ENCODE assay signal across 17 cellular contexts in genomic region chr1:119673171-119673940, GRCh38. TPM values are rescaled to one million over a fixed set of nuclear protein-coding genes. Genes with fewer than 3 reads are reported as not detected.
A peak's percentile ranks its signal among the peaks of the same experiment; 100 is the strongest.
DNase-seq lines count a peak whose midpoint lies in the region; ATAC-seq and TF ChIP-seq lines count a peak whose summit lies in the region.
"Had no signal": no experiment of that assay in that cellular context is flagged by ENCODE, and none has a peak within 500 bp of the region (broad histone marks: within the 10 kb centered on the region; RNA-seq: fewer than 3 reads in every experiment).

No MANE protein-coding gene starts in this region.

- 92 to 98% (median 95%) methylated on average over 4 of the region's 4 CpGs for WGBS in adrenal gland, 4 donors

- no peaks in the 10 kb centered on the region for H3K36me3 ChIP-seq in adrenal gland (replicated peaks in 1 of 2)
- H3K36me3 ChIP-seq: BLaER1 treated with 17β-estradiol and CSF1 and Interleukin-3, amounts not matched to agents 10 nM and 100 nM; gastrocnemius medialis; prostate gland; thoracic aorta had no signal

- no peaks in the 10 kb centered on the region for H3K9me3 Mint-ChIP-seq in progenitor cell of endocrine pancreas (ENCODE audit: low read depth)
- H3K9me3 Mint-ChIP-seq: activated naive CD8-positive, alpha-beta T cell treated with anti-CD3 and anti-CD28 coated beads, Interleukin-2, amount 50 U/mL, for 24 hours had no signal

- no peak overlapping the region for H3K27ac ChIP-seq in adrenal gland
- H3K27ac ChIP-seq: BLaER1 treated with 17β-estradiol and CSF1 and Interleukin-3, amounts not matched to agents 10 nM and 100 nM; gastrocnemius medialis; prostate gland; thoracic aorta had no signal

- intact Hi-C loops in adrenal gland (cut with DNase I) (no loop called here), posterior cingulate gyrus (cut with DNase I) (no loop called here)

- no peak for TF ChIP-seq CTCF in progenitor cell of endocrine pancreas (IDR thresholded peaks at IDR 0.05; ENCODE audit: unreplicated experiment)
- no peak for TF ChIP-seq CTCF in adrenal gland (IDR thresholded peaks at IDR 0.05)

- H3K4me3 Mint-ChIP-seq in progenitor cell of endocrine pancreas (ENCODE audit: low read depth) = no peak overlapping the region
- H3K4me3 Mint-ChIP-seq: activated naive CD8-positive, alpha-beta T cell treated with anti-CD3 and anti-CD28 coated beads, Interleukin-2, amount 50 U/mL, for 24 hours had no signal

- peak overlapping the region; percentile 87 for H3K27ac Mint-ChIP-seq in progenitor cell of endocrine pancreas
- H3K27ac Mint-ChIP-seq: activated naive CD8-positive, alpha-beta T cell treated with anti-CD3 and anti-CD28 coated beads, Interleukin-2, amount 50 U/mL, for 24 hours had no signal

- no peak overlapping the region for H3K4me3 ChIP-seq in adrenal gland
- H3K4me3 ChIP-seq: BLaER1 treated with 17β-estradiol and CSF1 and Interleukin-3, amounts not matched to agents 10 nM and 100 nM; gastrocnemius medialis; prostate gland; thoracic aorta had no signal

- H3K27me3 ChIP-seq in adrenal gland = no peaks in the 10 kb centered on the region
- H3K27me3 ChIP-seq: BLaER1 treated with 17β-estradiol and CSF1 and Interleukin-3, amounts not matched to agents 10 nM and 100 nM; gastrocnemius medialis had no signal

- TF ChIP-seq POLR2A in adrenal gland (IDR thresholded peaks at IDR 0.05) = no peak

- no peaks in the 10 kb centered on the region for H3K9me3 ChIP-seq in adrenal gland (replicated peaks in 1 of 3)
- H3K9me3 ChIP-seq: BLaER1 treated with 17β-estradiol and CSF1 and Interleukin-3, amounts not matched to agents 10 nM and 100 nM; gastrocnemius medialis; prostate gland; thoracic aorta had no signal

- no peak for ATAC-seq in GM21515 (IDR thresholded peaks at IDR 0.05; ENCODE audit: unreplicated experiment)
- ATAC-seq: activated naive CD8-positive, alpha-beta T cell treated with anti-CD3 and anti-CD28 coated beads, Interleukin-2, amount 50 U/mL, for 24 hours; gastrocnemius medialis had no signal

- H3K27me3 Mint-ChIP-seq in progenitor cell of endocrine pancreas = no peaks in the 10 kb centered on the region

- H3K4me1 Mint-ChIP-seq in progenitor cell of endocrine pancreas (ENCODE audit: low read depth) = peaks cover 30% of the 10 kb centered on the region

- H3K4me1 ChIP-seq in adrenal gland (replicated peaks in 1 of 2) = peaks cover 4 to 5% of the 10 kb centered on the region in 2 donors
- H3K4me1 ChIP-seq: gastrocnemius medialis, prostate gland had no signal

- DNase-seq in HT1080 (ENCODE audit: low read depth) (peak; percentile 89), astrocyte of the hippocampus (ENCODE audit: low read depth, low spot score) (peak; percentile 3), foreskin melanocyte (peak; percentile 99), progenitor cell of endocrine pancreas (ENCODE audit: low spot score, unreplicated experiment) (no peak), NCI-H2107 (lab: John Stamatoyannopoulos, UW) (no peak), adrenal gland (no peak), posterior cingulate gyrus (no peak)
- DNase-seq: activated CD4-positive, alpha-beta T cell treated with anti-CD3 and anti-CD28 coated beads, Interleukin-2, amount 50 U/mL, for 48 hours; activated naive CD8-positive, alpha-beta T cell treated with anti-CD3 and anti-CD28 coated beads, Interleukin-2, amount 50 U/mL, for 24 hours; activated T-cell treated with anti-CD3 and anti-CD28 coated beads, Interleukin-2, amount 50 U/mL, for 48 hours; DMS79 treated with DMSO at 0.1 percent for 48 hours; gastrocnemius medialis; SIG-M5 had no signal

- no peaks in the 10 kb centered on the region for H3K36me3 Mint-ChIP-seq in progenitor cell of endocrine pancreas (ENCODE audit: insufficient read depth)

RNA-seq across cellular contexts. Expression of gene ZNF697, which starts 25.3 kb away (rescaled TPM):
- 16.2 and 17.6 TPM in 2 replicates for total RNA-seq in HT1080 (2014; rRNA removed; shearing (Covaris generic))
- 17.3 and 20.9 TPM in 2 replicates for polyA plus RNA-seq in HT1080 (2015; cell fraction: cytosol; rRNA removed)
- 27.0 and 33.5 TPM in 2 replicates for polyA plus RNA-seq in HT1080 (2015; cell fraction: nucleus; rRNA removed)
- 21.3 and 22.3 TPM in 2 replicates for total RNA-seq in progenitor cell of endocrine pancreas
- 10 to 100 TPM in 1 of 8 donors, 1 to 10 TPM in 7; 2.8 to 14.5 (median 6.3) TPM for total RNA-seq in adrenal gland
- 1 to 10 TPM; 1.7 to 5.7 (median 1.9) TPM for polyA plus RNA-seq in adrenal gland

RNA-seq across cellular contexts. Expression of gene PHGDH, which starts 38.4 kb away (rescaled TPM):
- 105 and 142 TPM in 2 replicates for total RNA-seq in HT1080 (2014; rRNA removed; shearing (Covaris generic))
- polyA plus RNA-seq in HT1080 (2015; cell fraction: cytosol; rRNA removed) = 187 and 251 TPM in 2 replicates
- 361 and 388 TPM in 2 replicates for polyA plus RNA-seq in HT1080 (2015; cell fraction: nucleus; rRNA removed)
- 428 and 452 TPM in 2 replicates for total RNA-seq in progenitor cell of endocrine pancreas
- 1 to 10 TPM; 1.8 to 9.0 (median 3.4) TPM for total RNA-seq in adrenal gland
- polyA plus RNA-seq in adrenal gland = 10 to 100 TPM in 1 of 3 donors, 1 to 10 TPM in 2; 2.0 to 12.0 (median 3.8) TPM

Comparison
In these comparisons a context has a peak if more than half of its experiments do, and no peak if none do; other contexts are left out.
1. DNase-seq: peak in HT1080 (single experiment), astrocyte of the hippocampus (single experiment) and foreskin melanocyte (single experiment); none in progenitor cell of endocrine pancreas (single experiment), NCI-H2107 (single experiment), adrenal gland (0 of 7) and posterior cingulate gyrus (0 of 10).
2. RNA of gene PHGDH, which starts 38.4 kb away (total RNA-seq): 428 to 452 TPM in progenitor cell of endocrine pancreas and 105 to 142 TPM in HT1080; 1.8 to 9.0 TPM in adrenal gland; every median in the first group is over 10 times any median in the second.